Comparison of ENCODE assay signal across 16 cellular contexts in the genomic region with DNA sequence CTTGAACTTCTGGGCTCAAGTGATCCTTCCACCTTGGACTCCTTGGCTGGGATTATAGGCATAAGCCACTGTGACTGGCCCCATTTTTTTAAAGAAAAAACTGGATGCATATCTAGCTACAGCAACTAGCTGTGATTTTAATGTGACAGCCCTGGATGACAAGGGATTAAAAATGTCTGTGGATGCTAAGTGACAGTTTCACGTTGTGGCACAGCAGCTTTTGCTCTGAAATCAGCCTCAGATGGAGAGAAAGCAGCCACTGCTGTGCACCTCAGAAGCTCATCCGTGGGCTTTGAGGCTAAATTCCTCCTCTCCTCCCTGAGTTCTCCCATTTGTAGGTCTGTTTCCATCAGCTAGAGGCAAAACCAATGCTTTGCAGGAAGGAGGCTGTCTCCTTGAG.
DNase-seq lines count a peak whose midpoint lies in the region; ATAC-seq and TF ChIP-seq lines count a peak whose summit lies in the region.
"Had no signal": no experiment of that assay in that cellular context is flagged by ENCODE, and none has a peak within 500 bp of the region (broad histone marks: within the 10 kb centered on the region; RNA-seq: fewer than 3 reads in every experiment).

No MANE protein-coding gene starts in this region.

- H2AK5ac ChIP-seq in neuronal stem cell (ENCODE audit: low read depth, low read length), result no peak overlapping the region

- no peaks in the 10 kb centered on the region for H4K20me1 ChIP-seq in BLaER1 treated with 17β-estradiol and CSF1 and Interleukin-3, amounts not matched to agents 10 nM and 100 nM

- H3K4me3 Mint-ChIP-seq in brain, result peak overlapping the region in 3 of 5 experiments; percentile 28 to 70 (median 32)
- H3K4me3 Mint-ChIP-seq in stimulated activated naive B cell treated with anti-CD40 and anti-IgM and Interleukin-4, amounts not matched to agents 10 μg/mL and 1 μg/mL and 100 μg/mL, for 72 hours, result no peak overlapping the region
- H3K4me3 Mint-ChIP-seq: CD14-positive monocyte; CD4-positive, alpha-beta T cell; CD8-positive, alpha-beta memory T cell; GM23338; H9 had no signal

- H3K23ac ChIP-seq in neuronal stem cell (ENCODE audit: low read depth, low read length, poor library complexity), result no peak overlapping the region

- H2BK5ac ChIP-seq in neuronal stem cell (ENCODE audit: low read length), result no peak overlapping the region

- H3K27ac Mint-ChIP-seq in brain, result peak overlapping the region in 3 of 5 experiments; percentile 87 to 95 (median 94)
- H3K27ac Mint-ChIP-seq in stimulated activated naive B cell treated with anti-CD40 and anti-IgM and Interleukin-4, amounts not matched to agents 10 μg/mL and 1 μg/mL and 100 μg/mL, for 72 hours, result no peak overlapping the region
- H3K27ac Mint-ChIP-seq: CD14-positive monocyte; CD4-positive, alpha-beta T cell; CD8-positive, alpha-beta memory T cell; GM23338 had no signal

- no peak for ATAC-seq in GM19467 (IDR thresholded peaks at IDR 0.05; ENCODE audit: unreplicated experiment)
- ATAC-seq in stimulated activated naive B cell treated with anti-CD40 and anti-IgM and Interleukin-4, amounts not matched to agents 10 μg/mL and 1 μg/mL and 100 μg/mL, for 72 hours (replicated peaks), result no peak
- ATAC-seq: GM12878, GM23338, HCT116 had no signal

- no peaks in the 10 kb centered on the region for H3K27me3 Mint-ChIP-seq in brain
- H3K27me3 Mint-ChIP-seq in stimulated activated naive B cell treated with anti-CD40 and anti-IgM and Interleukin-4, amounts not matched to agents 10 μg/mL and 1 μg/mL and 100 μg/mL, for 72 hours, result no peaks in the 10 kb centered on the region
- H3K27me3 Mint-ChIP-seq: CD4-positive, alpha-beta T cell had no signal

- H3K27me3 ChIP-seq in BLaER1 treated with 17β-estradiol and CSF1 and Interleukin-3, amounts not matched to agents 10 nM and 100 nM, result no peaks in the 10 kb centered on the region
- no peaks in the 10 kb centered on the region for H3K27me3 ChIP-seq in neuronal stem cell (ENCODE audit: control insufficient read depth in 3 of 3, insufficient read depth in 3 of 3, low read depth in 1 of 3, low read length in 3 of 3)

- H3K14ac ChIP-seq in neuronal stem cell (ENCODE audit: low read length), result peak overlapping the region; percentile 42

- H2BK12ac ChIP-seq in neuronal stem cell (ENCODE audit: low read length), result no peak overlapping the region

- peaks cover 47% of the 10 kb centered on the region for H3K4me1 Mint-ChIP-seq in brain
- no peaks in the 10 kb centered on the region for H3K4me1 Mint-ChIP-seq in stimulated activated naive B cell treated with anti-CD40 and anti-IgM and Interleukin-4, amounts not matched to agents 10 μg/mL and 1 μg/mL and 100 μg/mL, for 72 hours
- H3K4me1 Mint-ChIP-seq: CD14-positive monocyte; CD8-positive, alpha-beta memory T cell had no signal

- H2AFZ ChIP-seq in neuronal stem cell (ENCODE audit: low read length), result no peak overlapping the region
- H2AFZ ChIP-seq: GM23338 had no signal

- H3K4me1 ChIP-seq in BLaER1 treated with 17β-estradiol and CSF1 and Interleukin-3, amounts not matched to agents 10 nM and 100 nM, result peaks cover 30 to 43% (median 37%) of the 10 kb centered on the region in 10 experiments
- peaks cover 2 to 15% of the 10 kb centered on the region in 2 donors for H3K4me1 ChIP-seq in neuronal stem cell (ENCODE audit: control insufficient read depth in 2 of 2, insufficient read depth in 1 of 2, low read depth in 1 of 2, low read length in 2 of 2)

- peaks cover 0 to 11% (median 6%) of the 10 kb centered on the region in 5 experiments for H3K9me3 Mint-ChIP-seq in brain
- H3K9me3 Mint-ChIP-seq in stimulated activated naive B cell treated with anti-CD40 and anti-IgM and Interleukin-4, amounts not matched to agents 10 μg/mL and 1 μg/mL and 100 μg/mL, for 72 hours, result peaks cover 0 to 2% of the 10 kb centered on the region in 2 donors
- H3K9me3 Mint-ChIP-seq: CD4-positive, alpha-beta T cell; CD8-positive, alpha-beta memory T cell had no signal

- no peak overlapping the region for H3K18ac ChIP-seq in neuronal stem cell (ENCODE audit: low read length)

- H4K91ac ChIP-seq in neuronal stem cell (ENCODE audit: low read depth, low read length, poor library complexity), result no peak overlapping the region

- H2BK15ac ChIP-seq in neuronal stem cell (ENCODE audit: low read length), result no peak overlapping the region

- H3K36me3 Mint-ChIP-seq in brain, result no peaks in the 10 kb centered on the region
- no peaks in the 10 kb centered on the region for H3K36me3 Mint-ChIP-seq in stimulated activated naive B cell treated with anti-CD40 and anti-IgM and Interleukin-4, amounts not matched to agents 10 μg/mL and 1 μg/mL and 100 μg/mL, for 72 hours
- H3K36me3 Mint-ChIP-seq: CD14-positive monocyte; CD8-positive, alpha-beta memory T cell had no signal

- H3K4me3 ChIP-seq in BLaER1 treated with 17β-estradiol and CSF1 and Interleukin-3, amounts not matched to agents 10 nM and 100 nM, result peak overlapping the region in 1 of 10 experiments; percentile 35; a peak in 2 of 20 replicates
- H3K4me3 ChIP-seq in neuronal stem cell (ENCODE audit: low read length in 2 of 2), result no peak overlapping the region
- H3K4me3 ChIP-seq: GM12878, GM23338 had no signal

- no peak overlapping the region for H2BK120ac ChIP-seq in neuronal stem cell (ENCODE audit: low read depth, low read length)

- H3K4me2 ChIP-seq in BLaER1 treated with 17β-estradiol and CSF1 and Interleukin-3, amounts not matched to agents 10 nM and 100 nM, result peak overlapping the region; percentile 70 to 87 (median 75)
- no peak overlapping the region for H3K4me2 ChIP-seq in neuronal stem cell (ENCODE audit: insufficient read depth, low read length, poor library complexity, severe bottlenecking)
- H3K4me2 ChIP-seq: GM23338 had no signal

- no peaks in the 10 kb centered on the region for H3K36me3 ChIP-seq in BLaER1 treated with 17β-estradiol and CSF1 and Interleukin-3, amounts not matched to agents 10 nM and 100 nM
- H3K36me3 ChIP-seq in neuronal stem cell (replicated peaks in 1 of 2; ENCODE audit: control insufficient read depth in 2 of 2, insufficient read depth in 2 of 2, low read length in 2 of 2), result no peaks in the 10 kb centered on the region

- no peak for TF ChIP-seq CTCF in brain (conservative IDR thresholded peaks at IDR 0.05)

- no peak overlapping the region for H3K4ac ChIP-seq in neuronal stem cell (ENCODE audit: low read length)

- no peaks in the 10 kb centered on the region for H3K79me1 ChIP-seq in neuronal stem cell (ENCODE audit: low read depth, low read length)

- peaks cover 11 to 19% (median 15%) of the 10 kb centered on the region in 11 experiments; a peak in 21 of 22 replicates for H3K9me3 ChIP-seq in BLaER1 treated with 17β-estradiol and CSF1 and Interleukin-3, amounts not matched to agents 10 nM and 100 nM (replicated peaks in 1 of 11)
- peaks cover 4 to 14% of the 10 kb centered on the region in 2 donors for H3K9me3 ChIP-seq in neuronal stem cell (replicated peaks in 1 of 2; ENCODE audit: control insufficient read depth in 2 of 2, insufficient read depth in 1 of 2, low read depth in 1 of 2, low read length in 2 of 2)

- DNase-seq in neuronal stem cell (ENCODE audit: low spot score) (no peak), superior temporal gyrus (ENCODE audit: extremely low spot score) (no peak)
- no peak for DNase-seq in stimulated activated naive B cell treated with anti-CD40 and anti-IgM and Interleukin-4, amounts not matched to agents 10 μg/mL and 1 μg/mL and 100 μg/mL, for 72 hours
- DNase-seq: CD4-positive, alpha-beta T cell; CD8-positive, alpha-beta memory T cell; DMS 273 treated with DMSO at 0.1 percent for 48 hours; EL; GDM1; H9 had no signal

- H3K9ac ChIP-seq in BLaER1 treated with 17β-estradiol and CSF1 and Interleukin-3, amounts not matched to agents 10 nM and 100 nM, result peak overlapping the region in 7 of 11 experiments; percentile 13 to 62 (median 33); a peak in 7 of 22 replicates
- no peak overlapping the region for H3K9ac ChIP-seq in neuronal stem cell (ENCODE audit: low read depth, low read length, poor library complexity)

- no peak overlapping the region for H4K8ac ChIP-seq in neuronal stem cell (ENCODE audit: low read depth, low read length)

- WGBS in neuronal stem cell (ENCODE audit: extremely low coverage in 2 of 2, insufficient read length in 2 of 2, insufficient replicate concordance in 1 of 2), 2 donors, result no CpG with 5 or more reads among the region's 2 CpGs

- peak overlapping the region; percentile 35 to 76 (median 53); a peak in 20 of 22 replicates for H3K27ac ChIP-seq in BLaER1 treated with 17β-estradiol and CSF1 and Interleukin-3, amounts not matched to agents 10 nM and 100 nM
- H3K27ac ChIP-seq in neuronal stem cell (replicated peaks; ENCODE audit: low read length), result no peak overlapping the region

Comparison
In these comparisons a context has a peak if more than half of its experiments do, and no peak if none do; other contexts are left out.
1. H3K4me3 Mint-ChIP-seq: peak in brain (3 of 5); none in stimulated activated naive B cell treated with anti-CD40 and anti-IgM and Interleukin-4, amounts not matched to agents 10 μg/mL and 1 μg/mL and 100 μg/mL, for 72 hours (0 of 2).